8 cellular contexts compared by ENCODE assay signal in genomic region chr2:230794472-230794871, GRCh38.
DNase-seq lines count a peak whose midpoint lies in the region; FAIRE-seq and TF ChIP-seq lines count a peak whose summit lies in the region.

No MANE protein-coding gene starts in this region.

- peak overlapping the region; percentile 18 for H3K4me3 ChIP-seq in astrocyte (ENCODE audit: insufficient read depth, low read depth, low read length)
- H3K4me3 ChIP-seq in muscle layer of duodenum (ENCODE audit: low read depth in 1 of 2, low read length in 2 of 2), result no peak overlapping the region

- peak overlapping the region; percentile 12 for H3K4me3 Mint-ChIP-seq in astrocyte (ENCODE audit: unreplicated experiment)

- H3K27ac Mint-ChIP-seq in astrocyte (ENCODE audit: unreplicated experiment), result peak overlapping the region; percentile 99

- H3K4me1 ChIP-seq in astrocyte (ENCODE audit: insufficient read depth, low read length) (peaks cover 43% of the 10 kb centered on the region), muscle layer of duodenum (ENCODE audit: control insufficient read depth in 1 of 2, insufficient read depth in 2 of 2, low read length in 2 of 2) (peaks cover 18 to 38% of the 10 kb centered on the region in 2 donors)

- peaks cover 31% of the 10 kb centered on the region for H3K36me3 ChIP-seq in astrocyte (ENCODE audit: insufficient read depth, low read length)
- peaks cover 7 to 10% of the 10 kb centered on the region in 2 donors for H3K36me3 ChIP-seq in muscle layer of duodenum (ENCODE audit: control insufficient read depth in 1 of 2, insufficient read depth in 2 of 2, low read length in 2 of 2)

- H3K9me3 ChIP-seq in astrocyte (ENCODE audit: insufficient read depth, low read depth, low read length) (no peaks in the 10 kb centered on the region), muscle layer of duodenum (ENCODE audit: control insufficient read depth in 1 of 2, low read length in 2 of 2) (no peaks in the 10 kb centered on the region)

- H3K9ac ChIP-seq in astrocyte (ENCODE audit: low read length), result peak overlapping the region; percentile 74

- DNase-seq in stimulated activated CD4-positive, alpha-beta T cell treated with anti-CD3 and anti-CD28 coated beads, Interleukin-15, amount 100 ng/mL, for 24 hours, result peak; percentile 53
- no peak for DNase-seq in stimulated activated CD4-positive, alpha-beta T cell treated with anti-CD3 and anti-CD28 coated beads, Interleukin-12 subunit alpha, Interleukin-12 subunit beta, amount 100 ng/mL, for 4 hours
- DNase-seq in astrocyte (ENCODE audit: low read depth) (no peak), AG08396 (ENCODE audit: low spot score) (no peak), NCI-H2081 (lab: John Stamatoyannopoulos, UW) (no peak), NCI-H2171 (lab: John Stamatoyannopoulos, UW) (no peak), hippocampal formation (lab: John Stamatoyannopoulos, UW) (no peak)

- peaks cover 19% of the 10 kb centered on the region for H4K20me1 ChIP-seq in astrocyte (ENCODE audit: insufficient read depth, low read length)

- no peak overlapping the region for H2AFZ ChIP-seq in astrocyte (ENCODE audit: low read depth, low read length)

- no peak for TF ChIP-seq CTCF in astrocyte (IDR thresholded peaks at IDR 0.05; ENCODE audit: insufficient read depth, low read depth, low read length)

- H3K36me3 Mint-ChIP-seq in astrocyte (ENCODE audit: low read depth, unreplicated experiment), result peaks cover 45% of the 10 kb centered on the region

- H3K27me3 ChIP-seq in astrocyte (ENCODE audit: insufficient read depth, low read length) (no peaks in the 10 kb centered on the region), muscle layer of duodenum (ENCODE audit: low read depth, low read length) (no peaks in the 10 kb centered on the region)

- H3K4me1 Mint-ChIP-seq in astrocyte (ENCODE audit: low read depth, unreplicated experiment), result peaks cover 55% of the 10 kb centered on the region

- H3K9me3 Mint-ChIP-seq in astrocyte (ENCODE audit: unreplicated experiment), result peaks cover 10% of the 10 kb centered on the region

- H3K79me2 ChIP-seq in astrocyte (ENCODE audit: insufficient read depth, low read length), result peaks cover 62% of the 10 kb centered on the region

- H3K4me2 ChIP-seq in astrocyte (ENCODE audit: low read length), result peak overlapping the region; percentile 78

- H3K27ac ChIP-seq in astrocyte (ENCODE audit: low read depth, low read length) (peak overlapping the region; percentile 94), muscle layer of duodenum (ENCODE audit: low read length) (peak overlapping the region; percentile 82)

- no peaks in the 10 kb centered on the region for H3K27me3 Mint-ChIP-seq in astrocyte (ENCODE audit: low read depth, unreplicated experiment)

- peak; percentile 72 for FAIRE-seq in astrocyte (lab: Jason Lieb, UNC)
